Comparison of ENCODE assay signal across 9 cellular contexts in the genomic region with DNA sequence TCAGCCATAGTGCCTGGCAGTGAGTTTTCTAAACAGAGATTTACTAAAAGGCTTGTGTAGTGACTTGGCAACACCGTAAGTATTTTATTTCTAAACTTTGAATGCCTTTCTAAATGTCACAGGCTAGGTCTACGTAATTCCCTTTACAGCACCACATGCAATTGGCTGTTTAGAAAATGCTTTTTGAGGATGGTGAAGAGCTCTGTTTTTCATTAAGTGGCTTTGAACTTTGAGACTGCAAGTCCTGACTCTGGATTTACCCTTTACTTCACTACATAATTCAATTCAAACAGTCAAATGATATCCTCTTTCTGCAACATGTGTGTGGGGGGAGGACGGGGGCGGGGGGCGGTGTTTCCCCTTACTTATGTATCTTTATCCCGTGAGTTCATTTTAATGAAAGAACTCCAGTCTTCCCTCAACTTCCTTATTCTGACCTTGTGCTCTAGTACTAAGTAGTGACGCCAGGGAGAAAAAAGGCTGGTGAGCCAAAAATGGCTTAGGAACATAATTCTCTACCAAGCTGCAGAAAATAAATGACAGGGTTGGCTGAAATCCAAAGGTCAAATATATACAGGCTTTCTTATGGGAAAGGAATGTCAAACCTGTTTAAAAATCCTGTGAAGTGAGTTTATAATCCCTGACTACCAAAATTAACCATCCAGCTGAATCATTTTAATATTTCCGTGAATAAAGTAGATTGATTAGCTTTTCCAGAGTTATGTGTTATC.
A peak's percentile ranks its signal among the peaks of the same experiment; 100 is the strongest.
DNase-seq lines count a peak whose midpoint lies in the region; ATAC-seq and TF ChIP-seq lines count a peak whose summit lies in the region.
"Had no signal": no experiment of that assay in that cellular context is flagged by ENCODE, and none has a peak within 500 bp of the region (broad histone marks: within the 10 kb centered on the region; RNA-seq: fewer than 3 reads in every experiment).

No MANE protein-coding gene starts in this region.

- H3K27me3 ChIP-seq in PC-9 (ENCODE audit: insufficient read depth, low read depth) (no peaks in the 10 kb centered on the region), spleen (replicated peaks in 1 of 7) (no peaks in the 10 kb centered on the region)

- no peaks in the 10 kb centered on the region for H3K9me2 ChIP-seq in PC-9 (ENCODE audit: insufficient read depth)

- CTCF ChIA-PET in PC-9 (lab: Charles Lee): no interaction called here
- CTCF ChIA-PET in activated CD4-positive, alpha-beta memory T cell treated with anti-CD3 and anti-CD28 coated beads, Interleukin-2, amount 10 ng/mL, durations not matched to agents 7 days and 5 days (lab: Charles Lee): no interaction called here

- H2AFZ ChIP-seq in PC-9: no peak overlapping the region

- H3K4me3 Mint-ChIP-seq in activated CD4-positive, alpha-beta memory T cell treated with anti-CD3 and anti-CD28 coated beads, Interleukin-2, amount 10 ng/mL, durations not matched to agents 7 days and 5 days: no peak overlapping the region
- H3K4me3 Mint-ChIP-seq: activated naive CD8-positive, alpha-beta T cell treated with anti-CD3 and anti-CD28 coated beads, Interleukin-2, amount 10 ng/mL, durations not matched to agents 7 days and 5 days had no signal

- H3K4me2 ChIP-seq in PC-9: 0 out of 2 replicates have a peak overlapping the region, but pooled peaks have one; percentile 4

- no peaks in the 10 kb centered on the region for H3K36me3 Mint-ChIP-seq in activated CD4-positive, alpha-beta memory T cell treated with anti-CD3 and anti-CD28 coated beads, Interleukin-2, amount 10 ng/mL, durations not matched to agents 7 days and 5 days (ENCODE audit: low read depth)
- H3K36me3 Mint-ChIP-seq: activated naive CD8-positive, alpha-beta T cell treated with anti-CD3 and anti-CD28 coated beads, Interleukin-2, amount 10 ng/mL, durations not matched to agents 7 days and 5 days had no signal

- H3K27me3 Mint-ChIP-seq in activated CD4-positive, alpha-beta memory T cell treated with anti-CD3 and anti-CD28 coated beads, Interleukin-2, amount 10 ng/mL, durations not matched to agents 7 days and 5 days: no peaks in the 10 kb centered on the region
- H3K27me3 Mint-ChIP-seq: activated naive CD8-positive, alpha-beta T cell treated with anti-CD3 and anti-CD28 coated beads, Interleukin-2, amount 10 ng/mL, durations not matched to agents 7 days and 5 days had no signal

- ATAC-seq in GM21423 (IDR thresholded peaks at IDR 0.05; ENCODE audit: unreplicated experiment): no peak

- no peak for TF ChIP-seq POLR2A in spleen (IDR thresholded peaks at IDR 0.05)

- H3K27ac Mint-ChIP-seq in activated CD4-positive, alpha-beta memory T cell treated with anti-CD3 and anti-CD28 coated beads, Interleukin-2, amount 10 ng/mL, durations not matched to agents 7 days and 5 days: no peak overlapping the region
- H3K27ac Mint-ChIP-seq: activated naive CD8-positive, alpha-beta T cell treated with anti-CD3 and anti-CD28 coated beads, Interleukin-2, amount 10 ng/mL, durations not matched to agents 7 days and 5 days had no signal

- BruUV-seq in PC-9 (replicated peaks; lab: Mats Ljungman, UMichigan): no TSS peak

- H3F3A ChIP-seq in PC-9 (ENCODE audit: insufficient read depth, low read depth): no peaks in the 10 kb centered on the region

- H4K20me1 ChIP-seq in PC-9 (ENCODE audit: insufficient read depth): no peaks in the 10 kb centered on the region

- 28 to 34% (median 30%) methylated on average over 8 of the region's 8 CpGs for WGBS in spleen, 5 donors

- H3K4me1 ChIP-seq in PC-9 (replicated peaks; ENCODE audit: insufficient read depth) (peaks cover 12% of the 10 kb centered on the region), spleen (peaks cover 0 to 14% (median 3%) of the 10 kb centered on the region in 6 donors)

- POLR2A ChIA-PET in PC-9 (lab: Charles Lee; ENCODE audit: unreplicated experiment): interaction anchor here (0.6 kb wide), 2 partner anchors 15 to 88 kb away, joined by 3 to 4 read pairs; no protein-coding TSS in a partner anchor
- POLR2A ChIA-PET in activated CD4-positive, alpha-beta memory T cell treated with anti-CD3 and anti-CD28 coated beads, Interleukin-2, amount 10 ng/mL, durations not matched to agents 7 days and 5 days (lab: Charles Lee): no interaction called here

- DNase-seq in NCI-H2196 (lab: John Stamatoyannopoulos, UW; ENCODE audit: unreplicated experiment) (peak; percentile 15), NCI-H2196 treated with DMSO at 0.1 percent for 48 hours (lab: John Stamatoyannopoulos, UW; ENCODE audit: unreplicated experiment) (no peak), PC-9 (peak in 1 of 2 experiments; percentile 78), fibroblast of the conjunctiva (ENCODE audit: low read depth) (peak; percentile 56), spleen (no peak)
- DNase-seq in activated effector memory CD4-positive, alpha-beta T cell treated with anti-CD3 and anti-CD28 coated beads, Interleukin-2, amount 50 U/mL, for 16 hours: no peak
- no peak for DNase-seq in activated CD4-positive, alpha-beta memory T cell treated with anti-CD3 and anti-CD28 coated beads, Interleukin-2, amount 10 ng/mL, durations not matched to agents 7 days and 5 days
- DNase-seq: activated naive CD8-positive, alpha-beta T cell treated with anti-CD3 and anti-CD28 coated beads, Interleukin-2, amount 10 ng/mL, durations not matched to agents 7 days and 5 days had no signal

- H3K27ac ChIP-seq in PC-9 (no peak overlapping the region), spleen (peak overlapping the region in 5 of 8 donors; percentile 16 to 54 (median 37))

- H3K36me3 ChIP-seq in PC-9 (ENCODE audit: low read depth): no peaks in the 10 kb centered on the region
- no peaks in the 10 kb centered on the region for H3K36me3 ChIP-seq in spleen

- H3K4me1 Mint-ChIP-seq in activated CD4-positive, alpha-beta memory T cell treated with anti-CD3 and anti-CD28 coated beads, Interleukin-2, amount 10 ng/mL, durations not matched to agents 7 days and 5 days: no peaks in the 10 kb centered on the region
- H3K4me1 Mint-ChIP-seq: activated naive CD8-positive, alpha-beta T cell treated with anti-CD3 and anti-CD28 coated beads, Interleukin-2, amount 10 ng/mL, durations not matched to agents 7 days and 5 days had no signal

- TF ChIP-seq CTCF in PC-9 (conservative IDR thresholded peaks at IDR 0.05): no peak
- no peak for TF ChIP-seq CTCF in spleen (IDR thresholded peaks at IDR 0.05 in 8 of 11, conservative IDR thresholded peaks at IDR 0.05 in 3 of 11)

- H3K79me2 ChIP-seq in PC-9 (ENCODE audit: low read depth): no peaks in the 10 kb centered on the region

- intact Hi-C loops in PC-9 (cut with micrococcal nuclease; ENCODE audit: unreplicated experiment) (loop anchor here (5.0 kb wide), 1 partner anchor 105 kb away; no protein-coding TSS in a partner anchor), spleen (cut with DNase I; ENCODE audit: low total_unique reads) (no loop called here)

- no peaks in the 10 kb centered on the region for H3K9me3 Mint-ChIP-seq in activated CD4-positive, alpha-beta memory T cell treated with anti-CD3 and anti-CD28 coated beads, Interleukin-2, amount 10 ng/mL, durations not matched to agents 7 days and 5 days
- H3K9me3 Mint-ChIP-seq: activated naive CD8-positive, alpha-beta T cell treated with anti-CD3 and anti-CD28 coated beads, Interleukin-2, amount 10 ng/mL, durations not matched to agents 7 days and 5 days had no signal

- H3K9me3 ChIP-seq in PC-9 (ENCODE audit: insufficient read depth, low read depth) (no peaks in the 10 kb centered on the region), spleen (no peaks in the 10 kb centered on the region)

- no peak overlapping the region for H3K4me3 ChIP-seq in PC-9
- H3K4me3 ChIP-seq in spleen: no peak overlapping the region

Comparison
In these comparisons a context has a peak if more than half of its experiments do, and no peak if none do; other contexts are left out.
1. DNase-seq: peak in NCI-H2196 (single experiment) and fibroblast of the conjunctiva (single experiment); none in NCI-H2196 treated with DMSO at 0.1 percent for 48 hours (single experiment), spleen (single experiment), activated effector memory CD4-positive, alpha-beta T cell treated with anti-CD3 and anti-CD28 coated beads, Interleukin-2, amount 50 U/mL, for 16 hours (single experiment) and activated CD4-positive, alpha-beta memory T cell treated with anti-CD3 and anti-CD28 coated beads, Interleukin-2, amount 10 ng/mL, durations not matched to agents 7 days and 5 days (single experiment).